ENCODE assay signal across 8 cellular contexts in genomic region chr12:30795660-30796507, GRCh38. TPM values are rescaled to one million over a fixed set of nuclear protein-coding genes. Genes with fewer than 3 reads are reported as not detected.
DNase-seq lines count a peak whose midpoint lies in the region; ATAC-seq, FAIRE-seq and TF ChIP-seq lines count a peak whose summit lies in the region.

No MANE protein-coding gene starts in this region.

- no TSS peak for BruUV-seq in K562 (replicated peaks; lab: Mats Ljungman, UMichigan)

- peak overlapping the region; percentile 69 for H3K4me2 ChIP-seq in K562 (ENCODE audit: insufficient read depth, low read length)

- H3K9me3 ChIP-seq in CD4-positive, alpha-beta memory T cell (ENCODE audit: control insufficient read depth in 1 of 2, low read length in 2 of 2), result no peaks in the 10 kb centered on the region
- H3K9me3 ChIP-seq in SK-N-MC (ENCODE audit: low read depth, low read length) (no peaks in the 10 kb centered on the region), K562 (replicated peaks; ENCODE audit: control insufficient read depth, insufficient read depth, low read depth, low read length) (no peaks in the 10 kb centered on the region), iPS-18c (ENCODE audit: control insufficient read depth, insufficient read depth, low read length) (no peaks in the 10 kb centered on the region), skeletal muscle tissue (ENCODE audit: control insufficient read depth in 3 of 3, low read length in 3 of 3) (no peaks in the 10 kb centered on the region)

- peaks cover 7 to 27% (median 13%) of the 10 kb centered on the region in 4 donors for H3K4me1 Mint-ChIP-seq in CD4-positive, alpha-beta memory T cell

- peak in 1 of 3 experiments; percentile 50; a peak in 2 of 6 replicates for TF ChIP-seq CTCF in K562 (IDR thresholded peaks at IDR 0.05 in 2 of 3, conservative IDR thresholded peaks at IDR 0.05 in 1 of 3; ENCODE audit: insufficient read depth in 2 of 3, low read depth in 1 of 3, low read length in 3 of 3)

- H3K4me1 ChIP-seq in CD4-positive, alpha-beta memory T cell (ENCODE audit: insufficient read depth, low read length), result peaks cover 11% of the 10 kb centered on the region
- peaks cover 0 to 13% of the 10 kb centered on the region in 2 experiments; a peak in 3 of 5 replicates for H3K4me1 ChIP-seq in K562 (replicated peaks in 1 of 2; ENCODE audit: control insufficient read depth in 2 of 2, insufficient read depth in 2 of 2, low read length in 2 of 2)
- peaks cover 18 to 28% (median 23%) of the 10 kb centered on the region in 3 donors for H3K4me1 ChIP-seq in skeletal muscle tissue (ENCODE audit: control insufficient read depth in 3 of 3, insufficient read depth in 3 of 3, low read length in 3 of 3)

- DNase-seq in CD4-positive, alpha-beta memory T cell, result peak; percentile 18 to 46 (median 26)
- DNase-seq in SK-N-MC (ENCODE audit: low read depth, low spot score) (no peak), K562 (ENCODE audit: extremely low read depth in 1 of 4, low spot score in 3 of 4) (peak; percentile 56 to 66 (median 61)), NCI-H1048 (lab: John Stamatoyannopoulos, UW) (no peak)

- 16% methylated on average over 50 of the region's 70 CpGs for WGBS in K562 (ENCODE audit: insufficient coverage, low coverage, missing lambda C conversion rate)

- no peaks in the 10 kb centered on the region for H3K36me3 Mint-ChIP-seq in CD4-positive, alpha-beta memory T cell

- H3K4me3 ChIP-seq in CD4-positive, alpha-beta memory T cell (ENCODE audit: low read length in 2 of 2), result peak overlapping the region in 1 of 2 donors; percentile 17
- H3K4me3 ChIP-seq in SK-N-MC (peak overlapping the region; percentile 74), K562 (peak overlapping the region; percentile 34), iPS-18c (ENCODE audit: insufficient read depth, low read depth, low read length) (peak overlapping the region; percentile 66), skeletal muscle tissue (ENCODE audit: low read length in 3 of 3) (peak overlapping the region; percentile 71 to 76 (median 76))

- POLR2A ChIA-PET in CD4-positive, alpha-beta memory T cell (lab: Charles Lee; ENCODE audit: partially characterized antibody), result interaction anchor here (0.8 kb wide), 1 partner anchor 40 kb away, joined by 3 read pairs; no protein-coding TSS in a partner anchor
- POLR2A ChIA-PET in K562 (lab: Yijun Ruan, JAX), result interaction anchor here (0.8 kb wide), 1 partner anchor 8 kb away, joined by 5 read pairs; no protein-coding TSS in a partner anchor

- ATAC-seq in GM19351 (IDR thresholded peaks at IDR 0.05; ENCODE audit: unreplicated experiment) (peak; percentile 92), HG03439 (IDR thresholded peaks at IDR 0.05; ENCODE audit: unreplicated experiment) (peak; percentile 80), K562 (peak; percentile 92)

- CTCF ChIA-PET in CD4-positive, alpha-beta memory T cell (lab: Charles Lee; ENCODE audit: partially characterized antibody), result interaction anchor here (0.7 to 1.1 kb wide), 4 partner anchors 12 to 1693 kb away, joined by 3 read pairs; no protein-coding TSS in a partner anchor
- CTCF ChIA-PET in K562 (lab: Yijun Ruan, JAX; ENCODE audit: low intra/inter-chr PET ratio), result no interaction called here

- no peak for FAIRE-seq in K562 (lab: Jason Lieb, UNC)

- H3K36me3 ChIP-seq in CD4-positive, alpha-beta memory T cell (ENCODE audit: insufficient read depth, low read length), result no peaks in the 10 kb centered on the region
- H3K36me3 ChIP-seq in SK-N-MC (ENCODE audit: insufficient read depth, low read length) (no peaks in the 10 kb centered on the region), K562 (ENCODE audit: control insufficient read depth, insufficient read depth, low read length) (no peaks in the 10 kb centered on the region), skeletal muscle tissue (ENCODE audit: control insufficient read depth in 3 of 3, insufficient read depth in 3 of 3, low read length in 3 of 3) (no peaks in the 10 kb centered on the region)

- H3K9ac ChIP-seq in SK-N-MC (ENCODE audit: insufficient read length) (no peak overlapping the region), K562 (ENCODE audit: insufficient read depth in 1 of 2, low read depth in 2 of 2, low read length in 2 of 2) (peak overlapping the region; percentile 10 to 83; a peak in 3 of 4 replicates), skeletal muscle tissue (ENCODE audit: low read depth in 1 of 3, low read length in 3 of 3) (peak overlapping the region; percentile 67 to 70 (median 70))

- no peaks in the 10 kb centered on the region for H3K27me3 ChIP-seq in CD4-positive, alpha-beta memory T cell (ENCODE audit: insufficient read depth, low read length)
- peaks cover 0 to 4% of the 10 kb centered on the region in 2 experiments; a peak in 2 of 5 replicates for H3K27me3 ChIP-seq in K562 (ENCODE audit: control insufficient read depth in 2 of 2, insufficient read depth in 2 of 2, low read length in 2 of 2)
- peaks cover 0 to 5% (median 3%) of the 10 kb centered on the region in 3 donors for H3K27me3 ChIP-seq in skeletal muscle tissue (ENCODE audit: control insufficient read depth in 3 of 3, insufficient read depth in 3 of 3, low read length in 3 of 3)

- peak overlapping the region; percentile 64 for H2AFZ ChIP-seq in K562 (ENCODE audit: low read depth, low read length)

- intact Hi-C loops in CD4-positive, alpha-beta memory T cell (cut with micrococcal nuclease), result no loop called here
- intact Hi-C loops in K562 (cut with micrococcal nuclease), result loop anchor here (2.0 kb wide), 1 partner anchor 41 kb away; the partner anchor contains the start of gene CAPRIN2

- no peaks in the 10 kb centered on the region for H3K79me2 ChIP-seq in K562 (ENCODE audit: control insufficient read depth, insufficient read depth, low read length)

- no peak overlapping the region for H3K27ac ChIP-seq in CD4-positive, alpha-beta memory T cell (ENCODE audit: low read depth, low read length)
- H3K27ac ChIP-seq in SK-N-MC (no peak overlapping the region), K562 (ENCODE audit: extremely low read depth, low read depth, low read length) (no peak overlapping the region), skeletal muscle tissue (ENCODE audit: low read depth, low read length) (no peak overlapping the region)

- no peak for TF ChIP-seq POLR2A in K562 (conservative IDR thresholded peaks at IDR 0.05)

- peaks cover 25 to 41% of the 10 kb centered on the region in 2 donors for H3K27me3 Mint-ChIP-seq in CD4-positive, alpha-beta memory T cell

- no peak overlapping the region for H3K27ac Mint-ChIP-seq in CD4-positive, alpha-beta memory T cell

- peak overlapping the region; percentile 48 to 85 (median 76) for H3K4me3 Mint-ChIP-seq in CD4-positive, alpha-beta memory T cell

- TF ChIP-seq RAD21 in K562 (CRISPR knock-in tag; conservative IDR thresholded peaks at IDR 0.05 in 1 of 2, IDR thresholded peaks at IDR 0.05 in 1 of 2), result no peak

- no peaks in the 10 kb centered on the region for H3K9me3 Mint-ChIP-seq in CD4-positive, alpha-beta memory T cell

- in situ Hi-C loops in K562 (cut with MboI), result no loop called here

- H4K20me1 ChIP-seq in K562 (replicated peaks; ENCODE audit: control insufficient read depth, insufficient read depth, low read length), result no peaks in the 10 kb centered on the region

- TF ChIP-seq EP300 in K562 (IDR thresholded peaks at IDR 0.05; ENCODE audit: low read length), result no peak

- H3K9me1 ChIP-seq in K562 (ENCODE audit: control insufficient read depth, insufficient read depth, low read length), result no peaks in the 10 kb centered on the region

TF ChIP-seq in K562, 482 proteins besides CTCF, POLR2A, EP300 and RAD21 (continues in another document):
- TF ChIP-seq ZNF589 (CRISPR knock-in tag; IDR thresholded peaks at IDR 0.05; ENCODE audit: low read depth) (no peak), RFX7 (CRISPR knock-in tag; IDR thresholded peaks at IDR 0.05) (no peak), CTBP1 (IDR thresholded peaks at IDR 0.05; ENCODE audit: borderline replicate concordance) (peak; percentile 25; the same call in 1 of the 2 replicates), HDAC3 (IDR thresholded peaks at IDR 0.05; ENCODE audit: borderline replicate concordance, partially characterized antibody) (no peak), GTF2A2 (tag; IDR thresholded peaks at IDR 0.05) (no peak), TFAM (CRISPR knock-in tag; conservative IDR thresholded peaks at IDR 0.05) (no peak)

RNA-seq across cellular contexts. Expression of gene CAPRIN2, which starts 41.1 kb away (rescaled TPM):
- 10 to 100 TPM; 42.9 to 47.0 TPM for total RNA-seq in CD4-positive, alpha-beta memory T cell
- polyA plus RNA-seq in CD4-positive, alpha-beta memory T cell, result 1 to 10 TPM; 4.5 to 8.7 TPM
- 22.1 and 98.5 TPM in 2 replicates for total RNA-seq in K562 (2011; cell fraction: chromatin; rRNA removed; ENCODE audit: low replicate concordance)
- total RNA-seq in K562 (2011; cell fraction: nucleolus; rRNA removed), result 8.2 and 17.9 TPM in 2 replicates
- 28.2 and 33.9 TPM in 2 replicates for total RNA-seq in K562 (2011; cell fraction: nucleoplasm; rRNA removed)
- total RNA-seq in K562 (2014; rRNA removed) (5.3 and 6.7 TPM in 2 replicates), K562 (2014; rRNA removed; fragmentation: Illumina TruSeq; extraction: Trizol) (8.9 and 10.0 TPM in 2 replicates), K562 (2015; rRNA removed; fragmentation: Illumina TruSeq; extraction: Trizol) (8.2 and 9.4 TPM in 2 replicates), K562 (2021) (7.4 and 8.3 TPM in 2 replicates), skeletal muscle tissue (15.7 TPM)
- polyA plus RNA-seq in K562 (2011; rRNA removed) (12.3 and 14.5 TPM in 2 replicates), K562 (2014; fragmentation: Illumina TruSeq; extraction: Trizol) (11.1 and 12.3 TPM in 2 replicates), K562 (2014; fragmentation: Nextera tagmentation; extraction: Ambion mirVana) (1 to 10 TPM; 2.3 to 3.4 TPM), K562 (2014; rRNA removed) (8.8 and 9.4 TPM in 2 replicates)
- 3.6 and 6.2 TPM in 2 replicates for polyA plus RNA-seq in K562 (2011; cell fraction: cytosol; rRNA removed)
- polyA plus RNA-seq in K562 (2011; cell fraction: nucleus; rRNA removed), result 38.3 and 43.2 TPM in 2 replicates
- polyA plus RNA-seq in K562 (2012), result 5.6 and 10.0 TPM in 2 replicates
- polyA minus RNA-seq in K562 (2011; rRNA and poly(A)+ RNA removed), result 10.8 and 12.1 TPM in 2 replicates
- polyA minus RNA-seq in K562 (2011; cell fraction: cytosol; rRNA and poly(A)+ RNA removed), result 2.9 and 6.1 TPM in 2 replicates
- 8.9 and 16.7 TPM in 2 replicates for polyA minus RNA-seq in K562 (2011; cell fraction: nucleus; rRNA and poly(A)+ RNA removed)

Comparison
In these comparisons a context has a peak if more than half of its experiments do, and no peak if none do; other contexts are left out.
1. DNase-seq: peak in CD4-positive, alpha-beta memory T cell (5 of 5) and K562 (4 of 4); none in SK-N-MC (single experiment) and NCI-H1048 (single experiment).
2. Peak in every context shown above with its lines, with median percentiles within 50 percentile points of each other: ATAC-seq.